In genomic region chr14:32076278-32077080, GRCh38 we compare ENCODE assay signal across 8 cellular contexts. TPM values are rescaled to one million over a fixed set of nuclear protein-coding genes. Genes with fewer than 3 reads are reported as not detected.
DNase-seq lines count a peak whose midpoint lies in the region; ATAC-seq and TF ChIP-seq lines count a peak whose summit lies in the region.

No MANE protein-coding gene starts in this region.

- H3K9me3 ChIP-seq in SJSA1 (replicated peaks): no peaks in the 10 kb centered on the region
- no peaks in the 10 kb centered on the region for H3K9me3 ChIP-seq in osteoblast (ENCODE audit: low read depth, low read length)
- H3K9me3 ChIP-seq in thoracic aorta: no peaks in the 10 kb centered on the region

- peak overlapping the region; percentile 91 for H3K27ac Mint-ChIP-seq in activated naive CD8-positive, alpha-beta T cell treated with anti-CD3 and anti-CD28 coated beads for 36 hours

- peaks cover 22% of the 10 kb centered on the region for H4K20me1 ChIP-seq in osteoblast (ENCODE audit: insufficient read depth, low read length)

- H3K27me3 ChIP-seq in SJSA1 (replicated peaks) (no peaks in the 10 kb centered on the region), osteoblast (ENCODE audit: insufficient read depth, low read length) (peaks cover 3% of the 10 kb centered on the region), thoracic aorta (replicated peaks; ENCODE audit: insufficient read depth) (no peaks in the 10 kb centered on the region)

- peaks cover 32% of the 10 kb centered on the region for H3K4me1 Mint-ChIP-seq in activated naive CD8-positive, alpha-beta T cell treated with anti-CD3 and anti-CD28 coated beads for 36 hours

- peak; percentile 96 for DNase-seq in EH (ENCODE audit: low read depth)
- peak; percentile 91 for DNase-seq in H4 (ENCODE audit: low spot score)
- DNase-seq in LoVo (ENCODE audit: low spot score): peak; percentile 96
- peak; percentile 89 to 96 for DNase-seq in SJSA1 (ENCODE audit: low read depth in 1 of 2, low spot score in 2 of 2)
- peak; percentile 84 for DNase-seq in activated naive CD8-positive, alpha-beta T cell treated with anti-CD3 and anti-CD28 coated beads for 36 hours
- peak; percentile 84 to 99 (median 97) for DNase-seq in head of caudate nucleus
- peak; percentile 98 for DNase-seq in osteoblast (ENCODE audit: insufficient read length, low spot score, missing footprints)
- DNase-seq in thoracic aorta (ENCODE audit: low spot score): peak; percentile 75

- intact Hi-C loops in head of caudate nucleus (cut with DNase I): loop anchor here (5.0 to 10.0 kb wide), 5 partner anchors 126 to 468 kb away; partner anchors contain the start of genes RNU6-7 and RNU6-8

- H3K9me3 Mint-ChIP-seq in activated naive CD8-positive, alpha-beta T cell treated with anti-CD3 and anti-CD28 coated beads for 36 hours: no peaks in the 10 kb centered on the region

- peak overlapping the region; percentile 92 for H2AFZ ChIP-seq in osteoblast (ENCODE audit: low read length)

- ATAC-seq in thoracic aorta (ENCODE audit: insufficient number of reproducible peaks, low FRiP score, low read depth): peak; percentile 94

- peak overlapping the region; percentile 93 for H3K4me2 ChIP-seq in osteoblast (ENCODE audit: insufficient read depth, low read length)

- H3K36me3 ChIP-seq in SJSA1 (peaks cover 6% of the 10 kb centered on the region), osteoblast (ENCODE audit: insufficient read depth, low read length) (no peaks in the 10 kb centered on the region), thoracic aorta (no peaks in the 10 kb centered on the region)

- H3K79me2 ChIP-seq in osteoblast (ENCODE audit: insufficient read depth, low read length): peaks cover 39% of the 10 kb centered on the region

- H3K36me3 Mint-ChIP-seq in activated naive CD8-positive, alpha-beta T cell treated with anti-CD3 and anti-CD28 coated beads for 36 hours: peaks cover 6% of the 10 kb centered on the region

- H3K27ac ChIP-seq in SJSA1: peak overlapping the region; percentile 88
- peak overlapping the region; percentile 89 for H3K27ac ChIP-seq in osteoblast (ENCODE audit: low read depth, low read length)
- H3K27ac ChIP-seq in thoracic aorta: peak overlapping the region; percentile 92 to 99

- H3K27me3 Mint-ChIP-seq in activated naive CD8-positive, alpha-beta T cell treated with anti-CD3 and anti-CD28 coated beads for 36 hours: peaks cover 17% of the 10 kb centered on the region

- peak overlapping the region; percentile 98 for H3K4me3 Mint-ChIP-seq in activated naive CD8-positive, alpha-beta T cell treated with anti-CD3 and anti-CD28 coated beads for 36 hours

- TF ChIP-seq CTCF in osteoblast (IDR thresholded peaks at IDR 0.05; ENCODE audit: extremely low read depth, low read depth, low read length) (no peak), thoracic aorta (IDR thresholded peaks at IDR 0.05) (no peak)

- H3K4me3 ChIP-seq in SJSA1: peak overlapping the region; percentile 93
- peak overlapping the region; percentile 94 for H3K4me3 ChIP-seq in osteoblast (ENCODE audit: insufficient read depth, low read length)
- H3K4me3 ChIP-seq in thoracic aorta: peak overlapping the region; percentile 81

- H3K4me1 ChIP-seq in SJSA1 (replicated peaks): peaks cover 11% of the 10 kb centered on the region
- peaks cover 18% of the 10 kb centered on the region for H3K4me1 ChIP-seq in osteoblast (ENCODE audit: insufficient read depth, low read length)
- peaks cover 10 to 38% of the 10 kb centered on the region in 2 donors for H3K4me1 ChIP-seq in thoracic aorta (ENCODE audit: control insufficient read depth in 1 of 2, low read depth in 2 of 2)

RNA-seq across cellular contexts. Expression of gene ARHGAP5, which starts 0.6 kb away (rescaled TPM):
- total RNA-seq in H4 (2014; rRNA removed; shearing (Covaris generic)): 25.2 and 25.3 TPM in 2 replicates
- 46.4 and 64.8 TPM in 2 replicates for total RNA-seq in SJSA1 (2014; rRNA removed; shearing (Covaris generic))
- total RNA-seq in activated naive CD8-positive, alpha-beta T cell treated with anti-CD3 and anti-CD28 coated beads for 36 hours: 10 to 100 TPM; 49.7 to 50.3 TPM
- total RNA-seq in osteoblast: 85.7 and 88.7 TPM in 2 replicates
- 10 to 100 TPM; 77.7 to 93.3 TPM for total RNA-seq in thoracic aorta

Comparison
In these comparisons a context has a peak if more than half of its experiments do, and no peak if none do; other contexts are left out.
1. Peak in every context shown above with its lines: DNase-seq, ATAC-seq, H3K4me3 ChIP-seq and H3K27ac ChIP-seq.